21 cellular contexts compared by ENCODE assay signal in the genomic region with DNA sequence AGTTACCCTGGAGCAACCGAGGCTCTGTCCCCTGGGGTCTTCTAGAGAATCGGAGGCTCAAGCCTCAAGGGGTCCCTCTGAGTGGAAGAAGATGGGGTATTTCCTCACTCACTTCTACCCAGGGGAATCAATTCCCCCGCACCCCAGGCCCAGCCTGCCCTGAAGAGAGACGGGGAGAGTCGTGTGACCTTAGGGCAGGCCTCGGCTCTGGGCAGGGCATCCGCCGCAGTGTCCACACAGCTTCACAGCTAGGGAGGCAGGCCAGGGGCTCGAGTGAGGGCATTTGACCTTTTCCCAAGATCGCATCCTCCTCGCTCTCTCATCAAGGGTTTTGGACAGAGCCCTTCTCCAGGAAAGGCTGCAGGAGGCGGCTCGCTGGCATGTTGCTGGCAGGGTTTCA.
"Had no signal": no experiment of that assay in that cellular context is flagged by ENCODE, and none has a peak within 500 bp of the region (broad histone marks: within the 10 kb centered on the region; RNA-seq: fewer than 3 reads in every experiment).

No MANE protein-coding gene starts in this region.

- H3K9ac ChIP-seq: KMS-11, SK-N-SH had no signal

- H3K4me3 Mint-ChIP-seq: IgD-negative memory B cell had no signal

- H3K27ac ChIP-seq: HL-60, KMS-11 had no signal

- DNase-seq: Kasumi-1, MM.1S, NCI-H1092 treated with DMSO at 0.1 percent for 48 hours, NCI-H1436, NCI-H1694, NCI-H187 treated with DMSO at 0.1 percent for 48 hours, NCI-H2029 treated with DMSO at 0.1 percent for 48 hours, NCI-H2171 treated with DMSO at 0.1 percent for 48 hours, NCI-H345, NCI-H446 treated with DMSO at 0.1 percent for 48 hours, NCI-H510A treated with DMSO at 0.1 percent for 48 hours, NCI-H526, NCI-H82, Right ventricle myocardium superior, RPMI8226, SK-N-SH, SW 1271 had no signal

- H3K4me2 ChIP-seq: KMS-11, SK-N-SH had no signal

- H3K4me3 ChIP-seq: K562 had no signal

- H3K4me1 Mint-ChIP-seq: IgD-negative memory B cell had no signal

- H3K36me3 Mint-ChIP-seq: IgD-negative memory B cell had no signal

- H3K27ac Mint-ChIP-seq: IgD-negative memory B cell had no signal

- H3K9me3 ChIP-seq: SK-N-SH had no signal

- ATAC-seq: K562 had no signal
